ENCODE assay signal across 1 cellular context in genomic region chr6:98054453-98054852, GRCh38.
TF ChIP-seq lines count a peak whose summit lies in the region.

No MANE protein-coding gene starts in this region.

TF ChIP-seq in IMR-90, 13 proteins besides CTCF, POLR2A, EP300 and RAD21 (continued from another document):
- no peak for TF ChIP-seq MAFK (IDR thresholded peaks at IDR 0.05; ENCODE audit: low read depth, low read length)
- TF ChIP-seq SMC3 (IDR thresholded peaks at IDR 0.05; ENCODE audit: low read depth, low read length): no peak
- TF ChIP-seq RCOR1 (IDR thresholded peaks at IDR 0.05; ENCODE audit: insufficient replicate concordance, low read length): no peak
- TF ChIP-seq MAZ (IDR thresholded peaks at IDR 0.05; ENCODE audit: borderline replicate concordance, low read depth, low read length): no peak
